ENCODE assay signal across 1 cellular context in the genomic region with DNA sequence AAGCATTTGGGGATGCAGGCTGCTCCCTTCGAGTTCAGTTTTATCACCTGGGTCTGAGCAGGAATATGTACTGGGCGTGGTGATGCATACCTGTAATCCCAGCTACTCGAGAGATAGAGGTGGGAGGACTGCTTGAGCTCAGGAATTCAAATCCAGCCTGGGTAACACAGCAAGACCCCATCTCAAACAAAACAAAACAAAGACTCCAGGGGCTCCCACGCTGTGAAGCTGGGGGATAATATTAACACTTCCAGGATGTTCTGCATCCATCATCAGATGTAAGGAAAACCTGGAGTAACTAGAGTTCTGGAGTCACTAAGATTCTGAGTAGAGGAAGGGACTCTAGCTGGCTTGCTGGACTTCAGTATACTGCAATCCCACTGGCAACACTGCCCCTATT.
TF ChIP-seq lines count a peak whose summit lies in the region.

No MANE protein-coding gene starts in this region.

TF ChIP-seq in GM23338, 12 proteins besides CTCF, POLR2A, EP300 and RAD21 (continued from another document):
- TF ChIP-seq CREB1 (CRISPR knock-in tag; IDR thresholded peaks at IDR 0.05; ENCODE audit: low read depth) (no peak), ZNF114 (CRISPR knock-in tag; IDR thresholded peaks at IDR 0.05) (no peak)
